ENCODE assay signal across 1 cellular context in genomic region chr3:5188419-5189405, GRCh38.
TF ChIP-seq lines count a peak whose summit lies in the region.

No MANE protein-coding gene starts in this region.

TF ChIP-seq in K562, 482 proteins besides CTCF, POLR2A, EP300 and RAD21 (continued from another document and continues in another):
- TF ChIP-seq, protein P1, sequence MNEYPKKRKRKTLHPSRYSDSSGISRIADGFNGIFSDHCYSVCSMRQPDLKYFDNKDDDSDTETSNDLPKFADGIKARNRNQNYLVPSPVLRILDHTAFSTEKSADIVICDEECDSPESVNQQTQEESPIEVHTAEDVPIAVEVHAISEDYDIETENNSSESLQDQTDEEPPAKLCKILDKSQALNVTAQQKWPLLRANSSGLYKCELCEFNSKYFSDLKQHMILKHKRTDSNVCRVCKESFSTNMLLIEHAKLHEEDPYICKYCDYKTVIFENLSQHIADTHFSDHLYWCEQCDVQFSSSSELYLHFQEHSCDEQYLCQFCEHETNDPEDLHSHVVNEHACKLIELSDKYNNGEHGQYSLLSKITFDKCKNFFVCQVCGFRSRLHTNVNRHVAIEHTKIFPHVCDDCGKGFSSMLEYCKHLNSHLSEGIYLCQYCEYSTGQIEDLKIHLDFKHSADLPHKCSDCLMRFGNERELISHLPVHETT (CRISPR knock-in tag; conservative IDR thresholded peaks at IDR 0.05 in 1 of 2, IDR thresholded peaks at IDR 0.05 in 1 of 2) = no peak
- TF ChIP-seq CC2D1A (IDR thresholded peaks at IDR 0.05) = no peak
- no peak for TF ChIP-seq FOXM1 (IDR thresholded peaks at IDR 0.05; ENCODE audit: low read depth)
- 0 out of 2 replicates have a peak, but pooled peaks have one; percentile 6 for TF ChIP-seq FOXM1 (CRISPR knock-in tag; IDR thresholded peaks at IDR 0.05; ENCODE audit: low read depth)
- TF ChIP-seq SIN3A (IDR thresholded peaks at IDR 0.05; ENCODE audit: borderline replicate concordance in 2 of 2, control insufficient read depth in 1 of 2, low read depth in 2 of 2, low read length in 2 of 2) = no peak
- no peak for TF ChIP-seq ESRRB (CRISPR knock-in tag; IDR thresholded peaks at IDR 0.05; ENCODE audit: borderline replicate concordance)
- TF ChIP-seq U2AF2 (optimal IDR thresholded peaks at IDR 0.05; ENCODE audit: low read depth, low read length) = no peak
- TF ChIP-seq BRD4 (IDR thresholded peaks at IDR 0.05) = no peak
- no peak for TF ChIP-seq BRD9 (IDR thresholded peaks at IDR 0.05; ENCODE audit: low read depth, partially characterized antibody)
- TF ChIP-seq, protein P2, sequence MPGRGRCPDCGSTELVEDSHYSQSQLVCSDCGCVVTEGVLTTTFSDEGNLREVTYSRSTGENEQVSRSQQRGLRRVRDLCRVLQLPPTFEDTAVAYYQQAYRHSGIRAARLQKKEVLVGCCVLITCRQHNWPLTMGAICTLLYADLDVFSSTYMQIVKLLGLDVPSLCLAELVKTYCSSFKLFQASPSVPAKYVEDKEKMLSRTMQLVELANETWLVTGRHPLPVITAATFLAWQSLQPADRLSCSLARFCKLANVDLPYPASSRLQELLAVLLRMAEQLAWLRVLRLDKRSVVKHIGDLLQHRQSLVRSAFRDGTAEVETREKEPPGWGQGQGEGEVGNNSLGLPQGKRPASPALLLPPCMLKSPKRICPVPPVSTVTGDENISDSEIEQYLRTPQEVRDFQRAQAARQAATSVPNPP (IDR thresholded peaks at IDR 0.05; ENCODE audit: borderline replicate concordance, insufficient read depth, insufficient read length) = no peak
- TF ChIP-seq, protein P3, sequence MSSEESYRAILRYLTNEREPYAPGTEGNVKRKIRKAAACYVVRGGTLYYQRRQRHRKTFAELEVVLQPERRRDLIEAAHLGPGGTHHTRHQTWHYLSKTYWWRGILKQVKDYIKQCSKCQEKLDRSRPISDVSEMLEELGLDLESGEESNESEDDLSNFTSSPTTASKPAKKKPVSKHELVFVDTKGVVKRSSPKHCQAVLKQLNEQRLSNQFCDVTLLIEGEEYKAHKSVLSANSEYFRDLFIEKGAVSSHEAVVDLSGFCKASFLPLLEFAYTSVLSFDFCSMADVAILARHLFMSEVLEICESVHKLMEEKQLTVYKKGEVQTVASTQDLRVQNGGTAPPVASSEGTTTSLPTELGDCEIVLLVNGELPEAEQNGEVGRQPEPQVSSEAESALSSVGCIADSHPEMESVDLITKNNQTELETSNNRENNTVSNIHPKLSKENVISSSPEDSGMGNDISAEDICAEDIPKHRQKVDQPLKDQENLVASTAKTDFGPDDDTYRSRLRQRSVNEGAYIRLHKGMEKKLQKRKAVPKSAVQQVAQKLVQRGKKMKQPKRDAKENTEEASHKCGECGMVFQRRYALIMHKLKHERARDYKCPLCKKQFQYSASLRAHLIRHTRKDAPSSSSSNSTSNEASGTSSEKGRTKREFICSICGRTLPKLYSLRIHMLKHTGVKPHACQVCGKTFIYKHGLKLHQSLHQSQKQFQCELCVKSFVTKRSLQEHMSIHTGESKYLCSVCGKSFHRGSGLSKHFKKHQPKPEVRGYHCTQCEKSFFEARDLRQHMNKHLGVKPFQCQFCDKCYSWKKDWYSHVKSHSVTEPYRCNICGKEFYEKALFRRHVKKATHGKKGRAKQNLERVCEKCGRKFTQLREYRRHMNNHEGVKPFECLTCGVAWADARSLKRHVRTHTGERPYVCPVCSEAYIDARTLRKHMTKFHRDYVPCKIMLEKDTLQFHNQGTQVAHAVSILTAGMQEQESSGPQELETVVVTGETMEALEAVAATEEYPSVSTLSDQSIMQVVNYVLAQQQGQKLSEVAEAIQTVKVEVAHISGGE (CRISPR knock-in tag; IDR thresholded peaks at IDR 0.05) = peak in 1 of 3 experiments; percentile 1; a peak in 1 of 6 replicates
- TF ChIP-seq ZBED1 (IDR thresholded peaks at IDR 0.05) = no peak
- TF ChIP-seq, protein P4, sequence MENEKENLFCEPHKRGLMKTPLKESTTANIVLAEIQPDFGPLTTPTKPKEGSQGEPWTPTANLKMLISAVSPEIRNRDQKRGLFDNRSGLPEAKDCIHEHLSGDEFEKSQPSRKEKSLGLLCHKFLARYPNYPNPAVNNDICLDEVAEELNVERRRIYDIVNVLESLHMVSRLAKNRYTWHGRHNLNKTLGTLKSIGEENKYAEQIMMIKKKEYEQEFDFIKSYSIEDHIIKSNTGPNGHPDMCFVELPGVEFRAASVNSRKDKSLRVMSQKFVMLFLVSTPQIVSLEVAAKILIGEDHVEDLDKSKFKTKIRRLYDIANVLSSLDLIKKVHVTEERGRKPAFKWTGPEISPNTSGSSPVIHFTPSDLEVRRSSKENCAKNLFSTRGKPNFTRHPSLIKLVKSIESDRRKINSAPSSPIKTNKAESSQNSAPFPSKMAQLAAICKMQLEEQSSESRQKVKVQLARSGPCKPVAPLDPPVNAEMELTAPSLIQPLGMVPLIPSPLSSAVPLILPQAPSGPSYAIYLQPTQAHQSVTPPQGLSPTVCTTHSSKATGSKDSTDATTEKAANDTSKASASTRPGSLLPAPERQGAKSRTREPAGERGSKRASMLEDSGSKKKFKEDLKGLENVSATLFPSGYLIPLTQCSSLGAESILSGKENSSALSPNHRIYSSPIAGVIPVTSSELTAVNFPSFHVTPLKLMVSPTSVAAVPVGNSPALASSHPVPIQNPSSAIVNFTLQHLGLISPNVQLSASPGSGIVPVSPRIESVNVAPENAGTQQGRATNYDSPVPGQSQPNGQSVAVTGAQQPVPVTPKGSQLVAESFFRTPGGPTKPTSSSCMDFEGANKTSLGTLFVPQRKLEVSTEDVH (IDR thresholded peaks at IDR 0.05; ENCODE audit: low read depth, partially characterized antibody) = no peak
- TF ChIP-seq RBM17 (IDR thresholded peaks at IDR 0.05; ENCODE audit: borderline replicate concordance, low read depth, low read length) = no peak
- TF ChIP-seq ZNF76 (CRISPR knock-in tag; IDR thresholded peaks at IDR 0.05; ENCODE audit: borderline replicate concordance) = peak; percentile 42; the same call in 1 of the 2 replicates
- TF ChIP-seq, protein P5, sequence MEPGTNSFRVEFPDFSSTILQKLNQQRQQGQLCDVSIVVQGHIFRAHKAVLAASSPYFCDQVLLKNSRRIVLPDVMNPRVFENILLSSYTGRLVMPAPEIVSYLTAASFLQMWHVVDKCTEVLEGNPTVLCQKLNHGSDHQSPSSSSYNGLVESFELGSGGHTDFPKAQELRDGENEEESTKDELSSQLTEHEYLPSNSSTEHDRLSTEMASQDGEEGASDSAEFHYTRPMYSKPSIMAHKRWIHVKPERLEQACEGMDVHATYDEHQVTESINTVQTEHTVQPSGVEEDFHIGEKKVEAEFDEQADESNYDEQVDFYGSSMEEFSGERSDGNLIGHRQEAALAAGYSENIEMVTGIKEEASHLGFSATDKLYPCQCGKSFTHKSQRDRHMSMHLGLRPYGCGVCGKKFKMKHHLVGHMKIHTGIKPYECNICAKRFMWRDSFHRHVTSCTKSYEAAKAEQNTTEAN (CRISPR knock-in tag; IDR thresholded peaks at IDR 0.05) = no peak
- no peak for TF ChIP-seq FOXJ3 (CRISPR knock-in tag; IDR thresholded peaks at IDR 0.05)
- TF ChIP-seq, protein P6, sequence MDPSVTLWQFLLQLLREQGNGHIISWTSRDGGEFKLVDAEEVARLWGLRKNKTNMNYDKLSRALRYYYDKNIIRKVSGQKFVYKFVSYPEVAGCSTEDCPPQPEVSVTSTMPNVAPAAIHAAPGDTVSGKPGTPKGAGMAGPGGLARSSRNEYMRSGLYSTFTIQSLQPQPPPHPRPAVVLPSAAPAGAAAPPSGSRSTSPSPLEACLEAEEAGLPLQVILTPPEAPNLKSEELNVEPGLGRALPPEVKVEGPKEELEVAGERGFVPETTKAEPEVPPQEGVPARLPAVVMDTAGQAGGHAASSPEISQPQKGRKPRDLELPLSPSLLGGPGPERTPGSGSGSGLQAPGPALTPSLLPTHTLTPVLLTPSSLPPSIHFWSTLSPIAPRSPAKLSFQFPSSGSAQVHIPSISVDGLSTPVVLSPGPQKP (CRISPR knock-in tag; IDR thresholded peaks at IDR 0.05) = no peak
- no peak for TF ChIP-seq ZC3H8 (IDR thresholded peaks at IDR 0.05)
- TF ChIP-seq MAFF (IDR thresholded peaks at IDR 0.05; ENCODE audit: low read length) = no peak
- TF ChIP-seq CREB3 (tag; conservative IDR thresholded peaks at IDR 0.05; ENCODE audit: low read depth) = no peak
- no peak for TF ChIP-seq XRCC4 (IDR thresholded peaks at IDR 0.05; ENCODE audit: extremely low read depth, insufficient read depth, insufficient read length)
- TF ChIP-seq TFAM (CRISPR knock-in tag; conservative IDR thresholded peaks at IDR 0.05) = no peak
- peak; percentile 70; the same call in 1 of the 2 replicates for TF ChIP-seq KAT7 (CRISPR knock-in tag; IDR thresholded peaks at IDR 0.05; ENCODE audit: borderline replicate concordance)
- TF ChIP-seq TGIF2 (CRISPR knock-in tag; IDR thresholded peaks at IDR 0.05) = no peak
- TF ChIP-seq NR2C2 (CRISPR knock-in tag; IDR thresholded peaks at IDR 0.05) = no peak
- TF ChIP-seq NR2C2 (tag; IDR thresholded peaks at IDR 0.05) = peak; percentile 58
- TF ChIP-seq MXI1 (IDR thresholded peaks at IDR 0.05; ENCODE audit: low read depth, low read length) = no peak
- no peak for TF ChIP-seq ZNF146 (CRISPR knock-in tag; IDR thresholded peaks at IDR 0.05; ENCODE audit: unreplicated experiment)
- TF ChIP-seq ZNF511 (CRISPR knock-in tag; IDR thresholded peaks at IDR 0.05) = no peak
- TF ChIP-seq NEUROD1 (IDR thresholded peaks at IDR 0.05; ENCODE audit: borderline replicate concordance, low read depth, low read length, partially characterized antibody) = no peak
- TF ChIP-seq, protein P7, sequence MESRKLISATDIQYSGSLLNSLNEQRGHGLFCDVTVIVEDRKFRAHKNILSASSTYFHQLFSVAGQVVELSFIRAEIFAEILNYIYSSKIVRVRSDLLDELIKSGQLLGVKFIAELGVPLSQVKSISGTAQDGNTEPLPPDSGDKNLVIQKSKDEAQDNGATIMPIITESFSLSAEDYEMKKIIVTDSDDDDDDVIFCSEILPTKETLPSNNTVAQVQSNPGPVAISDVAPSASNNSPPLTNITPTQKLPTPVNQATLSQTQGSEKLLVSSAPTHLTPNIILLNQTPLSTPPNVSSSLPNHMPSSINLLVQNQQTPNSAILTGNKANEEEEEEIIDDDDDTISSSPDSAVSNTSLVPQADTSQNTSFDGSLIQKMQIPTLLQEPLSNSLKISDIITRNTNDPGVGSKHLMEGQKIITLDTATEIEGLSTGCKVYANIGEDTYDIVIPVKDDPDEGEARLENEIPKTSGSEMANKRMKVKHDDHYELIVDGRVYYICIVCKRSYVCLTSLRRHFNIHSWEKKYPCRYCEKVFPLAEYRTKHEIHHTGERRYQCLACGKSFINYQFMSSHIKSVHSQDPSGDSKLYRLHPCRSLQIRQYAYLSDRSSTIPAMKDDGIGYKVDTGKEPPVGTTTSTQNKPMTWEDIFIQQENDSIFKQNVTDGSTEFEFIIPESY (CRISPR knock-in tag; IDR thresholded peaks at IDR 0.05) = no peak
- peak; percentile 7 for TF ChIP-seq HNRNPLL (IDR thresholded peaks at IDR 0.05; ENCODE audit: low read depth, low read length, poor library complexity, severe bottlenecking)
- no peak for TF ChIP-seq ARID1B (IDR thresholded peaks at IDR 0.05)
- TF ChIP-seq IRF1 (CRISPR knock-in tag; IDR thresholded peaks at IDR 0.05; ENCODE audit: borderline replicate concordance) = no peak
- no peak for TF ChIP-seq SRSF7 (optimal IDR thresholded peaks at IDR 0.05; ENCODE audit: low read depth, low read length)
- TF ChIP-seq ADNP (tag; IDR thresholded peaks at IDR 0.05) = no peak
- no peak for TF ChIP-seq FOXP1 (CRISPR knock-in tag; IDR thresholded peaks at IDR 0.05)
- no peak for TF ChIP-seq ZNF282 (CRISPR knock-in tag; IDR thresholded peaks at IDR 0.05)
- no peak for TF ChIP-seq ZNF717 (CRISPR knock-in tag; IDR thresholded peaks at IDR 0.05)
- TF ChIP-seq TFAP4 (CRISPR knock-in tag; IDR thresholded peaks at IDR 0.05; ENCODE audit: borderline replicate concordance) = peak; percentile 41; the same call in 1 of the 2 replicates
- TF ChIP-seq, protein P8, sequence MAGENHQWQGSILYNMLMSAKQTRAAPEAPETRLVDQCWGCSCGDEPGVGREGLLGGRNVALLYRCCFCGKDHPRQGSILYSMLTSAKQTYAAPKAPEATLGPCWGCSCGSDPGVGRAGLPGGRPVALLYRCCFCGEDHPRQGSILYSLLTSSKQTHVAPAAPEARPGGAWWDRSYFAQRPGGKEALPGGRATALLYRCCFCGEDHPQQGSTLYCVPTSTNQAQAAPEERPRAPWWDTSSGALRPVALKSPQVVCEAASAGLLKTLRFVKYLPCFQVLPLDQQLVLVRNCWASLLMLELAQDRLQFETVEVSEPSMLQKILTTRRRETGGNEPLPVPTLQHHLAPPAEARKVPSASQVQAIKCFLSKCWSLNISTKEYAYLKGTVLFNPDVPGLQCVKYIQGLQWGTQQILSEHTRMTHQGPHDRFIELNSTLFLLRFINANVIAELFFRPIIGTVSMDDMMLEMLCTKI (IDR thresholded peaks at IDR 0.05; ENCODE audit: partially characterized antibody) = no peak
- TF ChIP-seq NFE2 (IDR thresholded peaks at IDR 0.05; ENCODE audit: low read depth) = no peak
